ENCODE assay signal across 10 cellular contexts in genomic region chr15:68418611-68419161, GRCh38. TPM values are rescaled to one million over a fixed set of nuclear protein-coding genes. Genes with fewer than 3 reads are reported as not detected.
A peak's percentile ranks its signal among the peaks of the same experiment; 100 is the strongest.
DNase-seq lines count a peak whose midpoint lies in the region; ATAC-seq and TF ChIP-seq lines count a peak whose summit lies in the region.
"Had no signal": no experiment of that assay in that cellular context is flagged by ENCODE, and none has a peak within 500 bp of the region (broad histone marks: within the 10 kb centered on the region; RNA-seq: fewer than 3 reads in every experiment).

No MANE protein-coding gene starts in this region.

- H3K27ac ChIP-seq in sigmoid colon, result peak overlapping the region in 3 of 4 donors; percentile 26 to 60 (median 41)

- H3K27me3 ChIP-seq in sigmoid colon, result no peaks in the 10 kb centered on the region
- H3K27me3 ChIP-seq in BE2C, result no peaks in the 10 kb centered on the region

- H3K4me1 ChIP-seq in sigmoid colon (peaks cover 0 to 12% (median 6%) of the 10 kb centered on the region in 4 donors), BE2C (peaks cover 8% of the 10 kb centered on the region; the same call in 1 of the 2 replicates)

- no peaks in the 10 kb centered on the region for H3K9me3 ChIP-seq in sigmoid colon
- H3K9me3 ChIP-seq in BE2C, result no peaks in the 10 kb centered on the region

- TF ChIP-seq POLR2A in sigmoid colon (IDR thresholded peaks at IDR 0.05), result no peak

- peaks cover 4% of the 10 kb centered on the region for H3K27me3 Mint-ChIP-seq in T-helper 2 cell treated with Interferon-gamma antibody and Interleukin-4, amounts not matched to agents 5 μg/mL and 100 μg/mL, for 36 hours (ENCODE audit: low read depth)

- no peak for TF ChIP-seq EP300 in sigmoid colon (IDR thresholded peaks at IDR 0.05)

- H3K4me3 ChIP-seq in sigmoid colon (no peak overlapping the region), BE2C (ENCODE audit: low read depth, low read length) (no peak overlapping the region)

- WGBS in sigmoid colon, 2 donors, result 23 to 37% methylated on average over 6 of the region's 6 CpGs

- H3K9me3 Mint-ChIP-seq in T-helper 2 cell treated with Interferon-gamma antibody and Interleukin-4, amounts not matched to agents 5 μg/mL and 100 μg/mL, for 36 hours, result no peaks in the 10 kb centered on the region

- no peaks in the 10 kb centered on the region for H3K4me1 Mint-ChIP-seq in T-helper 2 cell treated with Interferon-gamma antibody and Interleukin-4, amounts not matched to agents 5 μg/mL and 100 μg/mL, for 36 hours (ENCODE audit: low read depth)

- CTCF ChIA-PET in HEK293T (lab: Yijun Ruan, JAX), result no interaction called here

- no peak overlapping the region for H3K4me3 Mint-ChIP-seq in T-helper 2 cell treated with Interferon-gamma antibody and Interleukin-4, amounts not matched to agents 5 μg/mL and 100 μg/mL, for 36 hours

- H3K36me3 Mint-ChIP-seq in T-helper 2 cell treated with Interferon-gamma antibody and Interleukin-4, amounts not matched to agents 5 μg/mL and 100 μg/mL, for 36 hours (ENCODE audit: low read depth), result no peaks in the 10 kb centered on the region

- POLR2A ChIA-PET in HEK293T (lab: Yijun Ruan, JAX), result no interaction called here

- no peak for TF ChIP-seq CTCF in sigmoid colon (IDR thresholded peaks at IDR 0.05)
- TF ChIP-seq CTCF in BE2C (IDR thresholded peaks at IDR 0.05; ENCODE audit: low read depth, low read length), result no peak
- TF ChIP-seq CTCF in GM20000 (IDR thresholded peaks at IDR 0.05; ENCODE audit: extremely low read depth, missing control alignments), result no peak

- H3K36me3 ChIP-seq in sigmoid colon, result no peaks in the 10 kb centered on the region
- no peaks in the 10 kb centered on the region for H3K36me3 ChIP-seq in BE2C

- intact Hi-C loops in sigmoid colon (cut with DNase I), result no loop called here

- DNase-seq in HEK293T (ENCODE audit: extremely low spot score) (no peak), NOMO-1 treated with DMSO at 0.1 percent for 48 hours (lab: John Stamatoyannopoulos, UW; ENCODE audit: unreplicated experiment) (peak; percentile 29), fibroblast of the conjunctiva (ENCODE audit: low read depth) (peak; percentile 67), sigmoid colon (no peak), BE2C (no peak), GM20000 (ENCODE audit: low spot score) (no peak)
- DNase-seq in T-helper 2 cell treated with Interferon-gamma antibody and Interleukin-4, amounts not matched to agents 5 μg/mL and 100 μg/mL, for 36 hours (ENCODE audit: low spot score), result no peak
- DNase-seq: stimulated activated naive CD4-positive, alpha-beta T cell had no signal

- ATAC-seq in GM21360 (IDR thresholded peaks at IDR 0.05; ENCODE audit: unreplicated experiment), result no peak

- no peak overlapping the region for H3K27ac Mint-ChIP-seq in T-helper 2 cell treated with Interferon-gamma antibody and Interleukin-4, amounts not matched to agents 5 μg/mL and 100 μg/mL, for 36 hours

TF ChIP-seq in HEK293T, 16 proteins besides CTCF, POLR2A, EP300 and RAD21:
- TF ChIP-seq PKNOX1 (IDR thresholded peaks at IDR 0.05) (peak; percentile 56), ZNF384 (IDR thresholded peaks at IDR 0.05) (no peak)

RNA-seq across cellular contexts. Expression of gene ITGA11, which starts 13.3 kb away (rescaled TPM):
- 1 to 10 TPM in 3 of 4 donors, under 1 TPM in 1; 0.95 to 6.1 (median 2.7) TPM for total RNA-seq in sigmoid colon
- polyA plus RNA-seq in sigmoid colon, result 1 to 10 TPM in 1 of 3 donors, under 1 TPM in 2; 0.71 to 2.4 (median 0.92) TPM
- polyA plus RNA-seq in BE2C (2012; ENCODE audit: insufficient read depth, insufficient read length, low read depth), result 3.9 TPM
- polyA plus RNA-seq: keratinocyte had no signal

Comparison
In these comparisons a context has a peak if more than half of its experiments do, and no peak if none do; other contexts are left out.
1. DNase-seq: peak in NOMO-1 treated with DMSO at 0.1 percent for 48 hours (single experiment) and fibroblast of the conjunctiva (single experiment); none in HEK293T (single experiment), sigmoid colon (single experiment), BE2C (single experiment), GM20000 (single experiment) and T-helper 2 cell treated with Interferon-gamma antibody and Interleukin-4, amounts not matched to agents 5 μg/mL and 100 μg/mL, for 36 hours (single experiment).